In genomic region chr17:59620518-59621259, GRCh38 we compare ENCODE assay signal across 8 cellular contexts. TPM values are rescaled to one million over a fixed set of nuclear protein-coding genes. Genes with fewer than 3 reads are reported as not detected.
DNase-seq lines count a peak whose midpoint lies in the region; ATAC-seq, FAIRE-seq and TF ChIP-seq lines count a peak whose summit lies in the region.

No MANE protein-coding gene starts in this region.

- H3K9me3 Mint-ChIP-seq in activated naive CD4-positive, alpha-beta T cell treated with anti-CD3 and anti-CD28 coated beads for 36 hours: no peaks in the 10 kb centered on the region

- H3K27ac ChIP-seq in parathyroid adenoma: peak overlapping the region; percentile 96

- intact Hi-C loops in activated naive CD4-positive, alpha-beta T cell treated with anti-CD3 and anti-CD28 coated beads for 36 hours (cut with micrococcal nuclease): no loop called here
- intact Hi-C loops in head of caudate nucleus (cut with DNase I): no loop called here

- H3K79me2 ChIP-seq in parathyroid adenoma: peaks cover 42% of the 10 kb centered on the region

- no peak for FAIRE-seq in urothelium cell line (lab: Jason Lieb, UNC)

- H3K27me3 Mint-ChIP-seq in activated naive CD4-positive, alpha-beta T cell treated with anti-CD3 and anti-CD28 coated beads for 36 hours (ENCODE audit: low read depth): no peaks in the 10 kb centered on the region

- peak overlapping the region; percentile 85 for H3K4me2 ChIP-seq in parathyroid adenoma (ENCODE audit: low read length)

- peak overlapping the region; percentile 96 for H2AFZ ChIP-seq in parathyroid adenoma

- peak overlapping the region; percentile 93 for H3K4me3 Mint-ChIP-seq in activated naive CD4-positive, alpha-beta T cell treated with anti-CD3 and anti-CD28 coated beads for 36 hours

- no peaks in the 10 kb centered on the region for H3K27me3 ChIP-seq in parathyroid adenoma (ENCODE audit: control insufficient read depth, insufficient read depth, low read length)

- CTCF ChIA-PET in activated naive CD4-positive, alpha-beta T cell treated with anti-CD3 and anti-CD28 coated beads for 36 hours (lab: Charles Lee): interaction anchor here (0.6 to 1.2 kb wide), 2 partner anchors 81 to 125 kb away, joined by 3 to 4 read pairs; no protein-coding TSS in a partner anchor

- ATAC-seq in GM21576 (IDR thresholded peaks at IDR 0.05; ENCODE audit: unreplicated experiment): no peak

- peak overlapping the region; percentile 100 for H3K4me3 ChIP-seq in parathyroid adenoma (ENCODE audit: low read depth, low read length)

- H3K36me3 ChIP-seq in parathyroid adenoma (ENCODE audit: control insufficient read depth, insufficient read depth, low read length): no peaks in the 10 kb centered on the region

- no peak for TF ChIP-seq CTCF in parathyroid adenoma (IDR thresholded peaks at IDR 0.05)

- no peaks in the 10 kb centered on the region for H3K9me3 ChIP-seq in parathyroid adenoma (ENCODE audit: control insufficient read depth, low read length)

- H3K4me1 ChIP-seq in parathyroid adenoma: peaks cover 14% of the 10 kb centered on the region

- peak overlapping the region; percentile 96 for H3K27ac Mint-ChIP-seq in activated naive CD4-positive, alpha-beta T cell treated with anti-CD3 and anti-CD28 coated beads for 36 hours

- H3K36me3 Mint-ChIP-seq in activated naive CD4-positive, alpha-beta T cell treated with anti-CD3 and anti-CD28 coated beads for 36 hours (ENCODE audit: low read depth): peaks cover 16% of the 10 kb centered on the region

- no peak overlapping the region for H3K9ac ChIP-seq in parathyroid adenoma

- peaks cover 53% of the 10 kb centered on the region for H3K4me1 Mint-ChIP-seq in activated naive CD4-positive, alpha-beta T cell treated with anti-CD3 and anti-CD28 coated beads for 36 hours (ENCODE audit: low read depth)

- DNase-seq in CD1c-positive myeloid dendritic cell (ENCODE audit: extremely low spot score) (peak; percentile 73), HS-27A (ENCODE audit: low read depth) (peak; percentile 14), SHP77 treated with DMSO at 0.1 percent for 48 hours (lab: John Stamatoyannopoulos, UW) (peak; percentile 9), head of caudate nucleus (peak in 37 of 42 donors; percentile 8 to 72 (median 38)), urothelium cell line (ENCODE audit: low spot score) (peak; percentile 83)
- peak; percentile 71 for DNase-seq in activated naive CD4-positive, alpha-beta T cell treated with anti-CD3 and anti-CD28 coated beads for 36 hours

RNA-seq across cellular contexts. Expression of gene CLTC, which starts 1.0 kb away (rescaled TPM):
- 100 to 1,000 TPM; 127 to 134 TPM for total RNA-seq in activated naive CD4-positive, alpha-beta T cell treated with anti-CD3 and anti-CD28 coated beads for 36 hours

RNA-seq across cellular contexts. Expression of gene DHX40, which starts 55.3 kb away (rescaled TPM):
- 10 to 100 TPM; 14.2 to 15.3 TPM for total RNA-seq in activated naive CD4-positive, alpha-beta T cell treated with anti-CD3 and anti-CD28 coated beads for 36 hours

Comparison
In these comparisons a context has a peak if more than half of its experiments do, and no peak if none do; other contexts are left out.
1. DNase-seq: peak in every context shown above with its lines; median percentile 83 in urothelium cell line; 73 in CD1c-positive myeloid dendritic cell; 71 in activated naive CD4-positive, alpha-beta T cell treated with anti-CD3 and anti-CD28 coated beads for 36 hours; 38 in head of caudate nucleus; 14 in HS-27A; 9 in SHP77 treated with DMSO at 0.1 percent for 48 hours.